Comparison of ENCODE assay signal across 20 cellular contexts in the genomic region with DNA sequence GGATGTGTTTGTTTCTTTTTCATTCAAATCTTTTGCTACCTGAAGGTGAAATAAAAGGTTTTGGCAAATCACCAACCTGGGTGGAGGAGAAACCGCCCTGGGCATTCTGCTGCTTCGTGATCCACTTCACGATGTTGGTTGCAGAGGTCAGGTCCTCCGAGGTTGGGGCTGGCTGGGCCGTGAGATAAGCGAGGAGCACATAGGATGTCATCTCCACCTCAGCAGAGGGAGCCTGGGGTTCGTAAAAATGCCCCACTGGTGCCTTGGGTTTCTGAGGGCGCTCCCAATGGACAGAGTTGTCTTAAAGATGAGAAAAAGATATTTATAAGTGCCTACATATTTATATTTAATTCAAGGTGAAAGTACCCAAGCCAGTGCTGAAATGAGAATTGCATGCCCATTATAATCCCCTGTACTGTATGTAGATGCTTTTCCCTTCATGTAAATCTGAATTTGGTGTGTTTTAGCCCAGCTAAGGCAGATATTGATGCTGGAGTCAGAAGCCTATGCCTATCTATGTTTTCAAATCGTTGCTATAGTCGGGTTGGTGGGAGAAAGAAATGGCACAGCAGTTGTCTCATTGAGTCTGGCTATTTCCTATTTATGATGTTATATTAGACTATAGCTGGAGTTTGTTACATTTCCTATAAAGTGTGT. TPM values are rescaled to one million over a fixed set of nuclear protein-coding genes. Genes with fewer than 3 reads are reported as not detected.
"Had no signal": no experiment of that assay in that cellular context is flagged by ENCODE, and none has a peak within 500 bp of the region (broad histone marks: within the 10 kb centered on the region; RNA-seq: fewer than 3 reads in every experiment).

No MANE protein-coding gene starts in this region.

- H3K79me2 ChIP-seq: hepatocyte had no signal

- H3K9me3 ChIP-seq: colonic mucosa, esophagus muscularis mucosa, gastroesophageal sphincter, heart left ventricle, left ventricle myocardium inferior, lower lobe of right lung, mucosa of descending colon had no signal

- H3K4me1 ChIP-seq: colonic mucosa, esophagus muscularis mucosa, foreskin keratinocyte, gastroesophageal sphincter, lower lobe of right lung had no signal

- DNase-seq: colonic mucosa; cortex of kidney; effector CD4-positive, alpha-beta T cell; effector memory CD4-positive, alpha-beta T cell; foreskin keratinocyte; heart left ventricle; hypothalamus; immature natural killer cell; islet precursor cell; left cardiac atrium; left ventricle myocardium inferior; lower lobe of right lung; mesenchymal stem cell; mucosa of descending colon; naive B cell had no signal

- H3K36me3 ChIP-seq: colonic mucosa had no signal

- H3K27me3 ChIP-seq: colonic mucosa, esophagus muscularis mucosa, gastroesophageal sphincter, heart left ventricle, hepatocyte had no signal

- ATAC-seq: foreskin keratinocyte, gastroesophageal sphincter, heart left ventricle, left cardiac atrium, lower lobe of right lung, mucosa of descending colon had no signal

- H3K4me3 ChIP-seq: colonic mucosa, esophagus muscularis mucosa, gastroesophageal sphincter, heart left ventricle, hepatocyte, left ventricle myocardium inferior, lower lobe of right lung, mucosa of descending colon had no signal

- H3K4me2 ChIP-seq: hepatocyte had no signal

- FAIRE-seq: endothelial cell of umbilical vein, frontal cortex had no signal

- H3K27ac ChIP-seq: colonic mucosa, esophagus muscularis mucosa, foreskin keratinocyte, gastroesophageal sphincter, heart left ventricle, hepatocyte, lower lobe of right lung had no signal

- H2AFZ ChIP-seq: hepatocyte had no signal

RNA-seq across cellular contexts. Expression of gene A2M, which starts 41.1 kb away (rescaled TPM):
- total RNA-seq: foreskin keratinocyte had no signal
